ENCODE assay signal across 8 cellular contexts in genomic region chr1:246571309-246571708, GRCh38. TPM values are rescaled to one million over a fixed set of nuclear protein-coding genes. Genes with fewer than 3 reads are reported as not detected.
A peak's percentile ranks its signal among the peaks of the same experiment; 100 is the strongest.
DNase-seq lines count a peak whose midpoint lies in the region; ATAC-seq and TF ChIP-seq lines count a peak whose summit lies in the region.
"Not testable (repeated sequence)": the region's sequence is repeated elsewhere in the genome, so short reads cannot be mapped to it uniquely, and the experiment has no call there.

No MANE protein-coding gene starts in this region.

- not testable (repeated sequence) for H3K36me3 Mint-ChIP-seq in CD14-positive monocyte
- H3K36me3 Mint-ChIP-seq in activated CD4-positive, alpha-beta memory T cell treated with anti-CD3 and anti-CD28 coated beads, Interleukin-2, amount 10 ng/mL, durations not matched to agents 7 days and 5 days (ENCODE audit: low read depth) = peaks cover 22% of the 10 kb centered on the region
- peaks cover 0 to 10% (median 3%) of the 10 kb centered on the region in 3 donors for H3K36me3 Mint-ChIP-seq in naive thymus-derived CD8-positive, alpha-beta T cell

- not testable (repeated sequence) for H3K9ac ChIP-seq in subcutaneous abdominal adipose tissue (ENCODE audit: low read length in 5 of 5)

- DNase-seq in CD14-positive monocyte (ENCODE audit: low spot score); activated CD4-positive, alpha-beta memory T cell treated with anti-CD3 and anti-CD28 coated beads, Interleukin-2, amount 10 ng/mL, durations not matched to agents 7 days and 5 days; adrenal gland; heart left ventricle: not testable (repeated sequence)
- DNase-seq in Kasumi-1 (lab: John Stamatoyannopoulos, UW) (peak; percentile 71 to 75), SIG-M5 treated with dmso at 0.1 percent for 504 hours (lab: John Stamatoyannopoulos, UW; ENCODE audit: unreplicated experiment) (peak; percentile 77)
- peak in 2 of 10 donors; percentile 22 to 40 for DNase-seq in naive thymus-derived CD8-positive, alpha-beta T cell

- 67 to 71% (median 68%) methylated on average over 4 of the region's 4 CpGs for WGBS in adrenal gland, 4 donors
- 60 to 63% (median 61%) methylated on average over 4 of the region's 4 CpGs for WGBS in heart left ventricle, 4 donors

- H3K9me3 ChIP-seq in adrenal gland (replicated peaks in 1 of 3); heart left ventricle; subcutaneous abdominal adipose tissue (ENCODE audit: control insufficient read depth in 5 of 5, low read length in 5 of 5): not testable (repeated sequence)

- H3K4me3 Mint-ChIP-seq in CD14-positive monocyte = peak overlapping the region in 1 of 2 donors; percentile 21
- H3K4me3 Mint-ChIP-seq in activated CD4-positive, alpha-beta memory T cell treated with anti-CD3 and anti-CD28 coated beads, Interleukin-2, amount 10 ng/mL, durations not matched to agents 7 days and 5 days = peak overlapping the region; percentile 38
- H3K4me3 Mint-ChIP-seq in naive thymus-derived CD8-positive, alpha-beta T cell = peak overlapping the region; percentile 62 to 90 (median 83)

- ATAC-seq in heart left ventricle = peak in 3 of 4 donors; percentile 25 to 47 (median 27)
- peak in 1 of 2 donors; percentile 18 for ATAC-seq in naive thymus-derived CD8-positive, alpha-beta T cell

- not testable (repeated sequence) for TF ChIP-seq CTCF in CD14-positive monocyte (IDR thresholded peaks at IDR 0.05); adrenal gland (IDR thresholded peaks at IDR 0.05); heart left ventricle (IDR thresholded peaks at IDR 0.05)

- not testable (repeated sequence) for H3K9me3 Mint-ChIP-seq in CD14-positive monocyte; activated CD4-positive, alpha-beta memory T cell treated with anti-CD3 and anti-CD28 coated beads, Interleukin-2, amount 10 ng/mL, durations not matched to agents 7 days and 5 days; naive thymus-derived CD8-positive, alpha-beta T cell

- intact Hi-C loops in CD14-positive monocyte (cut with micrococcal nuclease); adrenal gland (cut with DNase I): not testable (repeated sequence)
- intact Hi-C loops in heart left ventricle (cut with DNase I) = loop anchor here in 3 of 10 donors (5.0 to 10.0 kb wide), 2 partner anchors 36 to 53 kb away; no protein-coding TSS in a partner anchor

- TF ChIP-seq POLR2A in adrenal gland (IDR thresholded peaks at IDR 0.05); heart left ventricle (IDR thresholded peaks at IDR 0.05): not testable (repeated sequence)

- H3K4me1 Mint-ChIP-seq in CD14-positive monocyte = peaks cover 52% of the 10 kb centered on the region
- peaks cover 58% of the 10 kb centered on the region for H3K4me1 Mint-ChIP-seq in activated CD4-positive, alpha-beta memory T cell treated with anti-CD3 and anti-CD28 coated beads, Interleukin-2, amount 10 ng/mL, durations not matched to agents 7 days and 5 days
- H3K4me1 Mint-ChIP-seq in naive thymus-derived CD8-positive, alpha-beta T cell = peaks cover 20 to 75% (median 55%) of the 10 kb centered on the region in 4 donors

- H3K27ac ChIP-seq in adrenal gland = peak overlapping the region in 4 of 5 donors; percentile 3 to 62 (median 46)
- H3K27ac ChIP-seq in heart left ventricle = peak overlapping the region; percentile 59 to 98 (median 69)
- H3K27ac ChIP-seq in subcutaneous abdominal adipose tissue (ENCODE audit: low read depth, low read length) = peak overlapping the region; percentile 64

- POLR2A ChIA-PET in activated CD4-positive, alpha-beta memory T cell treated with anti-CD3 and anti-CD28 coated beads, Interleukin-2, amount 10 ng/mL, durations not matched to agents 7 days and 5 days (lab: Charles Lee) = interaction anchor here (1.3 kb wide), 1 partner anchor 10 kb away, joined by 4 read pairs; no protein-coding TSS in a partner anchor
- POLR2A ChIA-PET in naive thymus-derived CD8-positive, alpha-beta T cell (lab: Charles Lee) = interaction anchor here (1.9 kb wide), 1 partner anchor 65 kb away, joined by 5 read pairs; no protein-coding TSS in a partner anchor

- H3K4me3 ChIP-seq in adrenal gland; subcutaneous abdominal adipose tissue (ENCODE audit: low read depth in 1 of 5, low read length in 5 of 5): not testable (repeated sequence)
- H3K4me3 ChIP-seq in heart left ventricle = peak overlapping the region in 1 of 12 donors; percentile 21

- not testable (repeated sequence) for H3K27me3 Mint-ChIP-seq in CD14-positive monocyte (ENCODE audit: low read depth in 3 of 3); activated CD4-positive, alpha-beta memory T cell treated with anti-CD3 and anti-CD28 coated beads, Interleukin-2, amount 10 ng/mL, durations not matched to agents 7 days and 5 days; naive thymus-derived CD8-positive, alpha-beta T cell

- not testable (repeated sequence) for H3K36me3 ChIP-seq in adrenal gland (replicated peaks in 1 of 2); heart left ventricle; subcutaneous abdominal adipose tissue (ENCODE audit: control insufficient read depth in 5 of 5, insufficient read depth in 5 of 5, low read length in 5 of 5)

- CTCF ChIA-PET in activated CD4-positive, alpha-beta memory T cell treated with anti-CD3 and anti-CD28 coated beads, Interleukin-2, amount 10 ng/mL, durations not matched to agents 7 days and 5 days (lab: Charles Lee) = not testable (repeated sequence)

- H3K4me1 ChIP-seq in adrenal gland (replicated peaks in 1 of 2) (peaks cover 42 to 60% of the 10 kb centered on the region in 2 donors), heart left ventricle (peaks cover 12 to 66% (median 47%) of the 10 kb centered on the region in 12 donors), subcutaneous abdominal adipose tissue (ENCODE audit: control insufficient read depth in 5 of 5, insufficient read depth in 5 of 5, low read length in 5 of 5) (peaks cover 0 to 52% (median 37%) of the 10 kb centered on the region in 5 donors)

- not testable (repeated sequence) for H3K27me3 ChIP-seq in adrenal gland; heart left ventricle; subcutaneous abdominal adipose tissue (ENCODE audit: control insufficient read depth in 5 of 5, insufficient read depth in 4 of 5, low read length in 5 of 5)

- peak overlapping the region; percentile 87 to 98 (median 93) for H3K27ac Mint-ChIP-seq in CD14-positive monocyte
- peak overlapping the region; percentile 75 for H3K27ac Mint-ChIP-seq in activated CD4-positive, alpha-beta memory T cell treated with anti-CD3 and anti-CD28 coated beads, Interleukin-2, amount 10 ng/mL, durations not matched to agents 7 days and 5 days
- peak overlapping the region; percentile 93 to 99 (median 96) for H3K27ac Mint-ChIP-seq in naive thymus-derived CD8-positive, alpha-beta T cell

RNA-seq across cellular contexts. Expression of gene CNST, which starts 5.1 kb away (rescaled TPM):
- polyA plus RNA-seq in CD14-positive monocyte (10 to 100 TPM; 11.0 to 13.7 TPM), adrenal gland (10 to 100 TPM; 11.4 to 27.3 (median 13.9) TPM), heart left ventricle (10 to 100 TPM in 1 of 2 donors, 1 to 10 TPM in 1; 3.9 to 11.9 TPM)
- 10 to 100 TPM; 36.2 to 39.3 TPM for total RNA-seq in activated CD4-positive, alpha-beta memory T cell treated with anti-CD3 and anti-CD28 coated beads, Interleukin-2, amount 10 ng/mL, durations not matched to agents 7 days and 5 days
- total RNA-seq in adrenal gland (10 to 100 TPM; 33.3 to 85.6 (median 60.1) TPM), heart left ventricle (10 to 100 TPM; 14.0 to 23.9 (median 19.1) TPM)
- 10 to 100 TPM; 79.8 to 88.6 TPM for total RNA-seq in naive thymus-derived CD8-positive, alpha-beta T cell
- 10 to 100 TPM; 32.0 to 48.3 (median 37.6) TPM for polyA plus RNA-seq in naive thymus-derived CD8-positive, alpha-beta T cell

RNA-seq across cellular contexts. Expression of gene TFB2M, which starts 5.2 kb away (rescaled TPM):
- polyA plus RNA-seq in CD14-positive monocyte (1 to 10 TPM; 7.9 to 9.7 TPM), adrenal gland (10 to 100 TPM in 1 of 3 donors, 1 to 10 TPM in 2; 6.0 to 44.8 (median 7.2) TPM), heart left ventricle (10 to 100 TPM in 1 of 2 donors, 1 to 10 TPM in 1; 4.2 to 18.6 TPM)
- total RNA-seq in activated CD4-positive, alpha-beta memory T cell treated with anti-CD3 and anti-CD28 coated beads, Interleukin-2, amount 10 ng/mL, durations not matched to agents 7 days and 5 days = 1 to 10 TPM; 7.4 to 9.0 TPM
- total RNA-seq in adrenal gland (10 to 100 TPM; 15.1 to 32.5 (median 27.1) TPM), heart left ventricle (10 to 100 TPM; 10.5 to 14.5 (median 12.8) TPM)
- total RNA-seq in naive thymus-derived CD8-positive, alpha-beta T cell = 10 to 100 TPM; 12.0 to 12.2 TPM
- polyA plus RNA-seq in naive thymus-derived CD8-positive, alpha-beta T cell = 10 to 100 TPM; 17.8 to 20.8 (median 19.3) TPM
